ENCODE assay signal across 11 cellular contexts in genomic region chr16:10558746-10559641, GRCh38. TPM values are rescaled to one million over a fixed set of nuclear protein-coding genes. Genes with fewer than 3 reads are reported as not detected.
DNase-seq lines count a peak whose midpoint lies in the region; ATAC-seq, FAIRE-seq and TF ChIP-seq lines count a peak whose summit lies in the region.
"Had no signal": no experiment of that assay in that cellular context is flagged by ENCODE, and none has a peak within 500 bp of the region (broad histone marks: within the 10 kb centered on the region; RNA-seq: fewer than 3 reads in every experiment).

No MANE protein-coding gene starts in this region.

- POLR2A ChIA-PET in HepG2 (lab: Yijun Ruan, JAX): interaction anchor here (0.6 kb wide), 1 partner anchor 1482 kb away, joined by 4 read pairs; no protein-coding TSS in a partner anchor

- CTCF ChIA-PET in HepG2 (lab: Yijun Ruan, JAX; ENCODE audit: low intra/inter-chr PET ratio, low total read pairs): no interaction called here

- TF ChIP-seq EP300 in HepG2 (IDR thresholded peaks at IDR 0.05; ENCODE audit: low read depth in 2 of 2, low read length in 2 of 2) (no peak), HepG2 (CRISPR knock-in tag; IDR thresholded peaks at IDR 0.05; ENCODE audit: borderline replicate concordance) (no peak)

- H3K4me1 Mint-ChIP-seq in activated T-helper 17 cell treated with anti-CD3 and anti-CD28 coated beads, Interleukin-2, amount 50 U/mL, for 72 hours: no peaks in the 10 kb centered on the region

- no peak for TF ChIP-seq CTCF in HepG2 (CRISPR knock-in tag; IDR thresholded peaks at IDR 0.05)

- in situ Hi-C loops in HepG2 (cut with HindIII; ENCODE audit: extremely low pct_ligation_motif_present, low pct_unique_long_range_greater_than_20kb): no loop called here

- peaks cover 60% of the 10 kb centered on the region for H4K20me1 ChIP-seq in HepG2 (ENCODE audit: insufficient read depth, low read length)

- H3K27me3 Mint-ChIP-seq in activated T-helper 17 cell treated with anti-CD3 and anti-CD28 coated beads, Interleukin-2, amount 50 U/mL, for 72 hours: peaks cover 33% of the 10 kb centered on the region

- no peak for TF ChIP-seq POLR2A in HepG2 (IDR thresholded peaks at IDR 0.05; ENCODE audit: insufficient read depth in 1 of 2, low read depth in 2 of 2, low read length in 2 of 2)

- H3K4me2 ChIP-seq in HepG2 (ENCODE audit: low read depth, low read length): no peak overlapping the region

- H3K36me3 ChIP-seq in HepG2 (replicated peaks in 1 of 2; ENCODE audit: control insufficient read depth in 1 of 2, insufficient read depth in 2 of 2, low read length in 2 of 2): no peaks in the 10 kb centered on the region; a peak in 2 of 5 replicates

- peaks cover 20% of the 10 kb centered on the region for H3K4me1 ChIP-seq in HepG2 (ENCODE audit: insufficient read depth, low read length)

- intact Hi-C loops in HepG2 (cut with micrococcal nuclease; ENCODE audit: unreplicated experiment): no loop called here

- H3K9me3 ChIP-seq in HepG2 (ENCODE audit: low read length): peaks cover 5% of the 10 kb centered on the region; the same call in 1 of the 2 replicates

- H3K36me3 Mint-ChIP-seq in activated T-helper 17 cell treated with anti-CD3 and anti-CD28 coated beads, Interleukin-2, amount 50 U/mL, for 72 hours (ENCODE audit: low read depth): no peaks in the 10 kb centered on the region

- peaks cover 15% of the 10 kb centered on the region for H3K79me2 ChIP-seq in HepG2 (ENCODE audit: insufficient read depth, low read length)

- H3K27me3 ChIP-seq in HepG2 (ENCODE audit: control insufficient read depth in 1 of 2, insufficient read depth in 2 of 2, low read length in 2 of 2): no peaks in the 10 kb centered on the region

- peak; percentile 73 for ATAC-seq in HepG2
- ATAC-seq in HG02798 (IDR thresholded peaks at IDR 0.05; ENCODE audit: poor library complexity, unreplicated experiment): no peak
- no peak for ATAC-seq in activated T-helper 17 cell treated with anti-CD3 and anti-CD28 coated beads, Interleukin-2, amount 50 U/mL, for 72 hours (replicated peaks)

- H3K27ac ChIP-seq in cingulate gyrus (ENCODE audit: low read depth, low read length) (peak overlapping the region; percentile 70), HepG2 (ENCODE audit: extremely low read length, insufficient read depth, low read length) (no peak overlapping the region)

- H3K4me3 Mint-ChIP-seq in activated T-helper 17 cell treated with anti-CD3 and anti-CD28 coated beads, Interleukin-2, amount 50 U/mL, for 72 hours: no peak overlapping the region
- H3K4me3 Mint-ChIP-seq: H9; T-helper 2 cell treated with Interferon-gamma antibody and Interleukin-4, amounts not matched to agents 5 μg/mL and 100 μg/mL, for 36 hours had no signal

- peaks cover 9% of the 10 kb centered on the region for H3K9me3 Mint-ChIP-seq in activated T-helper 17 cell treated with anti-CD3 and anti-CD28 coated beads, Interleukin-2, amount 50 U/mL, for 72 hours

- H2AFZ ChIP-seq in HepG2 (ENCODE audit: low read length): no peak overlapping the region

- no peak overlapping the region for H3K9ac ChIP-seq in HepG2 (ENCODE audit: insufficient read depth, low read depth, low read length)

- WGBS in HepG2 (ENCODE audit: low lambda C conversion rate): 78% methylated on average over 24 of the region's 25 CpGs

- TF ChIP-seq RAD21 in HepG2 (CRISPR knock-in tag; IDR thresholded peaks at IDR 0.05): no peak

- no TSS peak for BruUV-seq in HepG2 (replicated peaks; lab: Mats Ljungman, UMichigan)

- peak; percentile 66 for DNase-seq in HT-29 (ENCODE audit: low spot score)
- DNase-seq in HepG2 (ENCODE audit: low spot score): no peak
- DNase-seq in superior temporal gyrus (ENCODE audit: extremely low spot score): peak; percentile 18
- DNase-seq in activated naive CD4-positive, alpha-beta T cell (lab: John Stamatoyannopoulos, UW): no peak
- no peak for DNase-seq in NCI-H524 (lab: John Stamatoyannopoulos, UW)
- DNase-seq: H9, NCI-H1092 had no signal

- no peak overlapping the region for H3K27ac Mint-ChIP-seq in activated T-helper 17 cell treated with anti-CD3 and anti-CD28 coated beads, Interleukin-2, amount 50 U/mL, for 72 hours
- H3K27ac Mint-ChIP-seq: H9; T-helper 2 cell treated with Interferon-gamma antibody and Interleukin-4, amounts not matched to agents 5 μg/mL and 100 μg/mL, for 36 hours had no signal

- H3K4me3 ChIP-seq in HepG2 (replicated peaks in 1 of 3; ENCODE audit: insufficient read depth in 1 of 3, low read depth in 2 of 3, low read length in 3 of 3): no peak overlapping the region

- no peak for FAIRE-seq in HepG2 (lab: Jason Lieb, UNC)

TF ChIP-seq in HepG2, 621 proteins besides CTCF, POLR2A, EP300 and RAD21 (continues in another document):
- TF ChIP-seq ZFX (CRISPR knock-in tag; IDR thresholded peaks at IDR 0.05; ENCODE audit: low read depth) (0 out of 2 replicates have a peak, but pooled peaks have one; percentile 33), ZNF274 (CRISPR knock-in tag; IDR thresholded peaks at IDR 0.05) (peak; percentile 67; the same call in 1 of the 2 replicates), ZNF772 (CRISPR knock-in tag; IDR thresholded peaks at IDR 0.05) (peak; percentile 42; the same call in 1 of the 2 replicates), MBD4 (IDR thresholded peaks at IDR 0.05; ENCODE audit: borderline replicate concordance, low read length) (no peak), ZNF891 (CRISPR knock-in tag; IDR thresholded peaks at IDR 0.05) (no peak), ZNF687 (CRISPR knock-in tag; IDR thresholded peaks at IDR 0.05) (peak; percentile 62)

RNA-seq across cellular contexts. Expression of gene EMP2, which starts 21.4 kb away (rescaled TPM):
- 38.0 and 41.7 TPM in 2 replicates for total RNA-seq in HT-29 (2014; rRNA removed; shearing (Covaris generic))
- 13.4 and 24.6 TPM in 2 replicates for total RNA-seq in HepG2 (2016; rRNA removed; fragmentation: Illumina TruSeq; extraction: Trizol)
- 9.2 and 9.9 TPM in 2 replicates for total RNA-seq in HepG2 (2016; cell fraction: cytosol; rRNA removed; fragmentation: Illumina TruSeq; extraction: Trizol; ENCODE audit: low read depth)
- total RNA-seq in HepG2 (2016; cell fraction: insoluble cytoplasmic fraction; rRNA removed; fragmentation: Illumina TruSeq; extraction: Trizol): 11.7 and 21.4 TPM in 2 replicates
- 11.9 and 13.5 TPM in 2 replicates for total RNA-seq in HepG2 (2016; cell fraction: membrane; rRNA removed; fragmentation: Illumina TruSeq; extraction: Trizol)
- 17.1 and 22.3 TPM in 2 replicates for total RNA-seq in HepG2 (2016; cell fraction: nucleus; rRNA removed; fragmentation: Illumina TruSeq; extraction: Trizol)
- polyA plus RNA-seq in HepG2 (2011; rRNA removed): 84.4 and 91.2 TPM in 2 replicates
- polyA plus RNA-seq in HepG2 (2011; cell fraction: cytosol; rRNA removed): 59.1 and 63.8 TPM in 2 replicates
- 25.3 and 26.7 TPM in 2 replicates for polyA plus RNA-seq in HepG2 (2011; cell fraction: nucleus; rRNA removed)
- polyA plus RNA-seq in HepG2 (2012): 79.6 and 88.1 TPM in 2 replicates
- polyA plus RNA-seq in HepG2 (2016; cell fraction: cytosol; fragmentation: Illumina TruSeq; extraction: Trizol; ENCODE audit: low read depth): 25.1 and 29.9 TPM in 2 replicates
- 19.9 and 21.5 TPM in 2 replicates for polyA plus RNA-seq in HepG2 (2016; cell fraction: insoluble cytoplasmic fraction; fragmentation: Illumina TruSeq; extraction: Trizol; ENCODE audit: low read depth)
- polyA plus RNA-seq in HepG2 (2016; cell fraction: membrane; fragmentation: Illumina TruSeq; extraction: Trizol; ENCODE audit: low read depth): 20.0 and 21.7 TPM in 2 replicates
- polyA plus RNA-seq in HepG2 (2016; cell fraction: nucleus; fragmentation: Illumina TruSeq; extraction: Trizol; ENCODE audit: insufficient read depth, low read depth): 44.6 and 45.3 TPM in 2 replicates
- polyA minus RNA-seq in HepG2 (2011; rRNA and poly(A)+ RNA removed; ENCODE audit: low replicate concordance): 185 and 354 TPM in 2 replicates
- 33.1 and 45.3 TPM in 2 replicates for polyA minus RNA-seq in HepG2 (2011; cell fraction: cytosol; rRNA and poly(A)+ RNA removed)
- polyA minus RNA-seq in HepG2 (2011; cell fraction: nucleus; rRNA and poly(A)+ RNA removed): 34.7 and 36.2 TPM in 2 replicates
- total RNA-seq in activated T-helper 17 cell treated with anti-CD3 and anti-CD28 coated beads, Interleukin-2, amount 50 U/mL, for 72 hours: under 1 TPM; 0.15 to 0.16 TPM

Comparison
In these comparisons a context has a peak if more than half of its experiments do, and no peak if none do; other contexts are left out.
1. DNase-seq: peak in HT-29 (single experiment) and superior temporal gyrus (single experiment); none in HepG2 (single experiment), activated naive CD4-positive, alpha-beta T cell (0 of 4) and NCI-H524 (0 of 2).
2. RNA of gene EMP2, which starts 21.4 kb away (total RNA-seq): 38.0 to 41.7 TPM in HT-29 and 9.2 to 24.6 TPM in HepG2; 0.15 to 0.16 TPM in activated T-helper 17 cell treated with anti-CD3 and anti-CD28 coated beads, Interleukin-2, amount 50 U/mL, for 72 hours; every median in the first group is over 4 times any median in the second.